ENCODE assay signal across 11 cellular contexts in the genomic region with DNA sequence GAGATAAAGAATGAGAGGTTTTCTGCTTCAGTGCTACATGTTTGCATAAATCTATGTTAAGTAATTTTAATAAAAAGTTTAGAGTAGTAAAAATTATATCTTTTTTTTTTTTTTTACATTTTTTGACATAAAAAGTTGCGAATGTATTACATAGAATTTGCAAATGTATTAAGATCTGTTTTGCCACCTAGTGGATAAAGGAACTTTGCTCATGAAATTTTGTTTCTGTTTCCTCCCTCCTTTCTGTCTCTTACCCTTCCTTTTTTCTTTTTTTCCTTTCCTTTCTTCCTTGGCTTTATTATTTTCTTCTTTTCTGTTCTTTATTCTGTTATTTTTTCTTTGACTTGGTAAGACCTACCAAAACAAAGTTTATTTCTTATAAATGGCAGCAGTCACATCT. TPM values are rescaled to one million over a fixed set of nuclear protein-coding genes. Genes with fewer than 3 reads are reported as not detected.
DNase-seq lines count a peak whose midpoint lies in the region; ATAC-seq, FAIRE-seq and TF ChIP-seq lines count a peak whose summit lies in the region.
"Had no signal": no experiment of that assay in that cellular context is flagged by ENCODE, and none has a peak within 500 bp of the region (broad histone marks: within the 10 kb centered on the region; RNA-seq: fewer than 3 reads in every experiment).

No MANE protein-coding gene starts in this region.

- H3K27me3 ChIP-seq in left ventricle myocardium inferior (ENCODE audit: low read depth) (no peaks in the 10 kb centered on the region), upper lobe of right lung (no peaks in the 10 kb centered on the region)
- H3K27me3 ChIP-seq: BLaER1 treated with 17β-estradiol and CSF1 and Interleukin-3, amounts not matched to agents 10 nM and 100 nM had no signal

- POLR2A ChIA-PET in activated CD8-positive, alpha-beta T cell treated with anti-CD3 and anti-CD28 coated beads, Interleukin-2, amount 10 ng/mL, durations not matched to agents 7 days and 5 days (lab: Charles Lee), result no interaction called here

- CTCF ChIA-PET in activated CD8-positive, alpha-beta T cell treated with anti-CD3 and anti-CD28 coated beads, Interleukin-2, amount 10 ng/mL, durations not matched to agents 7 days and 5 days (lab: Charles Lee), result no interaction called here

- H3K27ac ChIP-seq in left ventricle myocardium inferior (replicated peaks), result no peak overlapping the region
- H3K27ac ChIP-seq in upper lobe of right lung, result no peak overlapping the region
- no peak overlapping the region for H3K27ac ChIP-seq in substantia nigra (ENCODE audit: low read depth, low read length, poor library complexity, severe bottlenecking)
- H3K27ac ChIP-seq: BLaER1 treated with 17β-estradiol and CSF1 and Interleukin-3, amounts not matched to agents 10 nM and 100 nM; skin epidermis had no signal

- no peaks in the 10 kb centered on the region for H3K9me3 Mint-ChIP-seq in activated CD8-positive, alpha-beta T cell treated with anti-CD3 and anti-CD28 coated beads, Interleukin-2, amount 10 ng/mL, durations not matched to agents 7 days and 5 days (ENCODE audit: insufficient read depth)

- H3K9me3 ChIP-seq in left ventricle myocardium inferior (replicated peaks) (no peaks in the 10 kb centered on the region), upper lobe of right lung (no peaks in the 10 kb centered on the region)
- H3K9me3 ChIP-seq: BLaER1 treated with 17β-estradiol and CSF1 and Interleukin-3, amounts not matched to agents 10 nM and 100 nM had no signal

- no peaks in the 10 kb centered on the region for H3K36me3 Mint-ChIP-seq in activated CD8-positive, alpha-beta T cell treated with anti-CD3 and anti-CD28 coated beads, Interleukin-2, amount 10 ng/mL, durations not matched to agents 7 days and 5 days (ENCODE audit: low read depth)

- 65 to 76% methylated on average over 1 of the region's 1 CpG for WGBS in lower leg skin, 2 donors

- H3K4me3 Mint-ChIP-seq in activated CD8-positive, alpha-beta T cell treated with anti-CD3 and anti-CD28 coated beads, Interleukin-2, amount 10 ng/mL, durations not matched to agents 7 days and 5 days, result no peak overlapping the region

- intact Hi-C loops in left ventricle myocardium inferior (cut with micrococcal nuclease), result loop anchor here (5.0 kb wide), 1 partner anchor 142 kb away; no protein-coding TSS in a partner anchor
- intact Hi-C loops in left ventricle myocardium superior (cut with micrococcal nuclease), result loop anchor here (10.0 kb wide), 1 partner anchor 144 kb away; no protein-coding TSS in a partner anchor
- intact Hi-C loops in upper lobe of right lung (cut with DNase I), result no loop called here
- intact Hi-C loops in lower leg skin (cut with DNase I; ENCODE audit: low total_unique reads), result no loop called here

- H3K27ac Mint-ChIP-seq in activated CD8-positive, alpha-beta T cell treated with anti-CD3 and anti-CD28 coated beads, Interleukin-2, amount 10 ng/mL, durations not matched to agents 7 days and 5 days, result no peak overlapping the region

- TF ChIP-seq CTCF in left ventricle myocardium inferior (IDR thresholded peaks at IDR 0.05; ENCODE audit: borderline replicate concordance) (peak; percentile 50), foreskin fibroblast (IDR thresholded peaks at IDR 0.05; ENCODE audit: low read depth, low read length) (peak; percentile 24), upper lobe of right lung (IDR thresholded peaks at IDR 0.05) (peak; percentile 39), lower leg skin (IDR thresholded peaks at IDR 0.05) (no peak)

- FAIRE-seq in RCC 7860 (lab: Jason Lieb, UNC), result peak; percentile 51
- FAIRE-seq: TTC549 had no signal

- no peaks in the 10 kb centered on the region for H3K27me3 Mint-ChIP-seq in activated CD8-positive, alpha-beta T cell treated with anti-CD3 and anti-CD28 coated beads, Interleukin-2, amount 10 ng/mL, durations not matched to agents 7 days and 5 days (ENCODE audit: low read depth)

- H3K36me3 ChIP-seq in left ventricle myocardium inferior (peaks cover 52% of the 10 kb centered on the region), upper lobe of right lung (peaks cover 37% of the 10 kb centered on the region)

- H3K4me3 ChIP-seq in left ventricle myocardium inferior (no peak overlapping the region), foreskin fibroblast (ENCODE audit: low read depth in 1 of 2, low read length in 2 of 2) (no peak overlapping the region), upper lobe of right lung (no peak overlapping the region), lower leg skin (ENCODE audit: low read depth, poor library complexity, severe bottlenecking) (no peak overlapping the region)
- H3K4me3 ChIP-seq: BLaER1 treated with 17β-estradiol and CSF1 and Interleukin-3, amounts not matched to agents 10 nM and 100 nM; skin epidermis had no signal

- no peak for TF ChIP-seq POLR2A in lower leg skin (IDR thresholded peaks at IDR 0.05)

- ATAC-seq in left ventricle myocardium superior, result no peak
- ATAC-seq in upper lobe of right lung, result no peak
- ATAC-seq in activated CD8-positive, alpha-beta T cell treated with anti-CD3 and anti-CD28 coated beads, Interleukin-2, amount 10 ng/mL, durations not matched to agents 7 days and 5 days, result no peak

- DNase-seq in left ventricle myocardium inferior, result no peak
- no peak for DNase-seq in left ventricle myocardium superior
- DNase-seq in RCC 7860 (ENCODE audit: low spot score), result no peak
- no peak for DNase-seq in foreskin fibroblast
- DNase-seq in upper lobe of right lung, result no peak
- no peak for DNase-seq in lower leg skin (ENCODE audit: low spot score in 2 of 2)
- DNase-seq in substantia nigra (lab: John Stamatoyannopoulos, UW), result no peak
- DNase-seq in activated CD8-positive, alpha-beta T cell treated with anti-CD3 and anti-CD28 coated beads, Interleukin-2, amount 10 ng/mL, durations not matched to agents 7 days and 5 days, result no peak

- H3K4me1 Mint-ChIP-seq in activated CD8-positive, alpha-beta T cell treated with anti-CD3 and anti-CD28 coated beads, Interleukin-2, amount 10 ng/mL, durations not matched to agents 7 days and 5 days (ENCODE audit: low read depth), result no peaks in the 10 kb centered on the region

- peaks cover 36% of the 10 kb centered on the region for H3K4me1 ChIP-seq in left ventricle myocardium inferior
- H3K4me1 ChIP-seq in upper lobe of right lung, result peaks cover 22% of the 10 kb centered on the region
- H3K4me1 ChIP-seq: BLaER1 treated with 17β-estradiol and CSF1 and Interleukin-3, amounts not matched to agents 10 nM and 100 nM had no signal

RNA-seq across cellular contexts. Expression of gene UTS2B, which starts 58.5 kb away (rescaled TPM):
- total RNA-seq in left ventricle myocardium inferior, result 0.47 TPM
- total RNA-seq in left ventricle myocardium superior, result 0.42 TPM
- 0.75 TPM for total RNA-seq in upper lobe of right lung
- not detected for total RNA-seq in lower leg skin
- total RNA-seq in activated CD8-positive, alpha-beta T cell treated with anti-CD3 and anti-CD28 coated beads, Interleukin-2, amount 10 ng/mL, durations not matched to agents 7 days and 5 days, result not detected

RNA-seq across cellular contexts. Expression of gene CCDC50, which starts 59.6 kb away (rescaled TPM):
- total RNA-seq in left ventricle myocardium inferior, result 52.1 TPM
- 55.2 TPM for total RNA-seq in left ventricle myocardium superior
- 73.2 TPM for total RNA-seq in upper lobe of right lung
- 10 to 100 TPM; 27.8 to 58.7 (median 34.5) TPM for total RNA-seq in lower leg skin
- 1 to 10 TPM; 7.6 to 9.3 TPM for total RNA-seq in activated CD8-positive, alpha-beta T cell treated with anti-CD3 and anti-CD28 coated beads, Interleukin-2, amount 10 ng/mL, durations not matched to agents 7 days and 5 days

Comparison
In these comparisons a context has a peak if more than half of its experiments do, and no peak if none do; other contexts are left out.
1. CTCF ChIP-seq: peak in left ventricle myocardium inferior (single experiment), foreskin fibroblast (single experiment) and upper lobe of right lung (single experiment); none in lower leg skin (0 of 3).
2. intact Hi-C loops: an anchor here in left ventricle myocardium inferior (5.0 kb wide) and left ventricle myocardium superior (10.0 kb wide); none called in upper lobe of right lung and lower leg skin.